Comparison of ENCODE assay signal across 22 cellular contexts in genomic region chr13:22235950-22236290, GRCh38.
DNase-seq lines count a peak whose midpoint lies in the region; ATAC-seq and TF ChIP-seq lines count a peak whose summit lies in the region.
"Had no signal": no experiment of that assay in that cellular context is flagged by ENCODE, and none has a peak within 500 bp of the region (broad histone marks: within the 10 kb centered on the region; RNA-seq: fewer than 3 reads in every experiment).

No MANE protein-coding gene starts in this region.

- DNase-seq in activated T-cell treated with anti-CD3 and anti-CD28 coated beads, Interleukin-2, amount 50 U/mL, for 24 hours, result no peak
- no peak for DNase-seq in activated T-cell treated with anti-CD3 and anti-CD28 coated beads, Interleukin-2, amount 50 U/mL, for 1 hour
- DNase-seq in T-helper 17 cell (no peak), type B pancreatic cell (ENCODE audit: extremely low spot score, unreplicated experiment) (no peak), NCI-H446 treated with DMSO at 0.1 percent for 48 hours (lab: John Stamatoyannopoulos, UW) (no peak), hippocampal formation (lab: John Stamatoyannopoulos, UW) (no peak), NCI-H774 (lab: John Stamatoyannopoulos, UW) (no peak)
- DNase-seq: activated CD4-positive, alpha-beta T cell treated with anti-CD3 and anti-CD28 coated beads, Interleukin-2, amount 50 U/mL, for 48 hours; activated T-cell treated with anti-CD3 and anti-CD28 coated beads for 4 hours; amygdala; Caco-2; effector CD4-positive, alpha-beta T cell; esophagus squamous epithelium; NCI-H146; right cardiac atrium; WERI-Rb-1 had no signal

- no peak for TF ChIP-seq CTCF in type B pancreatic cell (conservative IDR thresholded peaks at IDR 0.05)

- no peaks in the 10 kb centered on the region for H3K27me3 ChIP-seq in iPS-20b (ENCODE audit: insufficient read depth, low read length)
- H3K27me3 ChIP-seq: esophagus squamous epithelium had no signal

- no peak for ATAC-seq in T-helper 17 cell
- ATAC-seq: right cardiac atrium had no signal

- H3K9me3 ChIP-seq in T-helper 17 cell (ENCODE audit: control insufficient read depth, low read length, poor library complexity, severe bottlenecking) (no peaks in the 10 kb centered on the region), iPS-20b (ENCODE audit: insufficient read depth, low read depth, low read length) (no peaks in the 10 kb centered on the region)
- H3K9me3 ChIP-seq: Caco-2, esophagus squamous epithelium, SJCRH30 had no signal

- no peak overlapping the region for H3K4me3 Mint-ChIP-seq in activated T-cell treated with anti-CD3 and anti-CD28 coated beads, Interleukin-2, amount 50 U/mL, for 24 hours
- no peak overlapping the region for H3K4me3 Mint-ChIP-seq in T-helper 17 cell
- H3K4me3 Mint-ChIP-seq in type B pancreatic cell, result no peak overlapping the region
- H3K4me3 Mint-ChIP-seq: activated naive CD4-positive, alpha-beta T cell treated with anti-CD3 and anti-CD28 coated beads for 36 hours; B cell; central memory CD8-positive, alpha-beta T cell; IgD-negative memory B cell had no signal

- H3K9ac ChIP-seq in iPS-20b (ENCODE audit: low read depth, low read length), result peak overlapping the region; percentile 2; the same call in 1 of the 2 replicates

- H3K27ac ChIP-seq in iPS-20b (ENCODE audit: low read length), result no peak overlapping the region
- H3K27ac ChIP-seq: esophagus squamous epithelium, SJCRH30, WERI-Rb-1 had no signal

- H3K36me3 ChIP-seq in iPS-20b (ENCODE audit: insufficient read depth, low read depth, low read length), result no peaks in the 10 kb centered on the region
- H3K36me3 ChIP-seq: esophagus squamous epithelium, SJCRH30, WERI-Rb-1 had no signal

- H3K9me3 Mint-ChIP-seq in activated T-cell treated with anti-CD3 and anti-CD28 coated beads, Interleukin-2, amount 50 U/mL, for 24 hours, result no peaks in the 10 kb centered on the region
- H3K9me3 Mint-ChIP-seq in type B pancreatic cell, result no peaks in the 10 kb centered on the region
- H3K9me3 Mint-ChIP-seq: activated naive CD4-positive, alpha-beta T cell treated with anti-CD3 and anti-CD28 coated beads for 36 hours; central memory CD8-positive, alpha-beta T cell; IgD-negative memory B cell had no signal

- H3K4me3 ChIP-seq in iPS-20b (ENCODE audit: low read length), result peak overlapping the region; percentile 33; the same call in 1 of the 2 replicates
- H3K4me3 ChIP-seq: esophagus squamous epithelium, SJCRH30 had no signal

- H3K27ac Mint-ChIP-seq in activated T-cell treated with anti-CD3 and anti-CD28 coated beads, Interleukin-2, amount 50 U/mL, for 24 hours, result peak overlapping the region; percentile 46
- peak overlapping the region; percentile 30 for H3K27ac Mint-ChIP-seq in T-helper 17 cell
- H3K27ac Mint-ChIP-seq in type B pancreatic cell, result peak overlapping the region; percentile 70
- H3K27ac Mint-ChIP-seq: activated naive CD4-positive, alpha-beta T cell treated with anti-CD3 and anti-CD28 coated beads for 36 hours; B cell; IgD-negative memory B cell had no signal

- H3K4me1 Mint-ChIP-seq in activated T-cell treated with anti-CD3 and anti-CD28 coated beads, Interleukin-2, amount 50 U/mL, for 24 hours (ENCODE audit: low read depth), result peaks cover 17% of the 10 kb centered on the region
- H3K4me1 Mint-ChIP-seq in T-helper 17 cell (peaks cover 14% of the 10 kb centered on the region), type B pancreatic cell (ENCODE audit: unreplicated experiment) (peaks cover 24% of the 10 kb centered on the region)
- H3K4me1 Mint-ChIP-seq: central memory CD8-positive, alpha-beta T cell had no signal

- H3K27me3 Mint-ChIP-seq in activated T-cell treated with anti-CD3 and anti-CD28 coated beads, Interleukin-2, amount 50 U/mL, for 24 hours, result no peaks in the 10 kb centered on the region
- peaks cover 4% of the 10 kb centered on the region for H3K27me3 Mint-ChIP-seq in T-helper 17 cell
- peaks cover 7% of the 10 kb centered on the region for H3K27me3 Mint-ChIP-seq in type B pancreatic cell
- H3K27me3 Mint-ChIP-seq: B cell; central memory CD8-positive, alpha-beta T cell; IgD-negative memory B cell had no signal

- peaks cover 21% of the 10 kb centered on the region for H3K4me1 ChIP-seq in iPS-20b (ENCODE audit: insufficient read depth, low read length)
- H3K4me1 ChIP-seq: Caco-2, esophagus squamous epithelium, SJCRH30 had no signal

- H3K36me3 Mint-ChIP-seq in activated T-cell treated with anti-CD3 and anti-CD28 coated beads, Interleukin-2, amount 50 U/mL, for 24 hours (ENCODE audit: low read depth), result no peaks in the 10 kb centered on the region
- H3K36me3 Mint-ChIP-seq in T-helper 17 cell (ENCODE audit: low read depth), result no peaks in the 10 kb centered on the region
- H3K36me3 Mint-ChIP-seq in type B pancreatic cell, result peaks cover 5% of the 10 kb centered on the region
- H3K36me3 Mint-ChIP-seq: IgD-negative memory B cell had no signal
